In genomic region chr2:195202163-195202845, GRCh38 we compare ENCODE assay signal across 14 cellular contexts.
DNase-seq lines count a peak whose midpoint lies in the region; ATAC-seq and TF ChIP-seq lines count a peak whose summit lies in the region.
"Had no signal": no experiment of that assay in that cellular context is flagged by ENCODE, and none has a peak within 500 bp of the region (broad histone marks: within the 10 kb centered on the region; RNA-seq: fewer than 3 reads in every experiment).

No MANE protein-coding gene starts in this region.

- no peak overlapping the region for H2AFZ ChIP-seq in neural progenitor cell (replicated peaks)

- no peaks in the 10 kb centered on the region for H3K79me2 ChIP-seq in neural progenitor cell (ENCODE audit: low read depth)

- no peaks in the 10 kb centered on the region for H3K27me3 Mint-ChIP-seq in T-helper 17 cell
- H3K27me3 Mint-ChIP-seq in neural progenitor cell (ENCODE audit: insufficient read depth, low read depth), result no peaks in the 10 kb centered on the region
- H3K27me3 Mint-ChIP-seq: activated T-cell treated with anti-CD3 and anti-CD28 coated beads, Interleukin-2, amount 50 U/mL, for 24 hours; B cell had no signal

- H3K4me3 Mint-ChIP-seq in T-helper 17 cell (no peak overlapping the region), neural progenitor cell (no peak overlapping the region)
- H3K4me3 Mint-ChIP-seq: activated T-cell treated with anti-CD3 and anti-CD28 coated beads, Interleukin-2, amount 50 U/mL, for 24 hours; B cell had no signal

- H3K4me1 Mint-ChIP-seq in T-helper 17 cell (peaks cover 11% of the 10 kb centered on the region), neural progenitor cell (peaks cover 9% of the 10 kb centered on the region)
- H3K4me1 Mint-ChIP-seq: B cell had no signal

- no peak overlapping the region for H3K9ac ChIP-seq in neural progenitor cell

- H3K36me3 ChIP-seq in neural progenitor cell, result no peaks in the 10 kb centered on the region

- in situ Hi-C loops in Caki2 (cut with HindIII; ENCODE audit: low pct_unique_long_range_greater_than_20kb, low sequenced_read_pairs), result no loop called here

- no peaks in the 10 kb centered on the region for H3K9me3 Mint-ChIP-seq in neural progenitor cell
- H3K9me3 Mint-ChIP-seq: activated T-cell treated with anti-CD3 and anti-CD28 coated beads, Interleukin-2, amount 50 U/mL, for 24 hours had no signal

- H3K36me3 Mint-ChIP-seq in T-helper 17 cell (ENCODE audit: low read depth), result no peaks in the 10 kb centered on the region
- no peaks in the 10 kb centered on the region for H3K36me3 Mint-ChIP-seq in neural progenitor cell

- no peaks in the 10 kb centered on the region for H3K9me3 ChIP-seq in T-helper 17 cell (ENCODE audit: control insufficient read depth, low read length, poor library complexity, severe bottlenecking)
- no peaks in the 10 kb centered on the region for H3K9me3 ChIP-seq in neural progenitor cell (ENCODE audit: low read depth)

- H3K4me2 ChIP-seq in neural progenitor cell, result no peak overlapping the region

- H3K4me3 ChIP-seq in foreskin fibroblast (ENCODE audit: low read depth in 1 of 2, low read length in 2 of 2) (no peak overlapping the region), neural progenitor cell (no peak overlapping the region)

- H3K27me3 ChIP-seq in neural progenitor cell, result no peaks in the 10 kb centered on the region

- no peak for TF ChIP-seq CTCF in foreskin fibroblast (IDR thresholded peaks at IDR 0.05; ENCODE audit: low read depth, low read length)
- TF ChIP-seq CTCF in neural progenitor cell (IDR thresholded peaks at IDR 0.05), result no peak

- H3K27ac ChIP-seq in neural progenitor cell, result no peak overlapping the region
- H3K27ac ChIP-seq: HL-60 had no signal

- DNase-seq in Caki2 (ENCODE audit: low read depth) (peak; percentile 14), T-helper 17 cell (no peak), foreskin fibroblast (peak; percentile 1 to 16), neural progenitor cell (ENCODE audit: low spot score) (no peak), occipital lobe (lab: John Stamatoyannopoulos, UW) (no peak)
- DNase-seq: activated T-cell treated with anti-CD3 and anti-CD28 coated beads, Interleukin-2, amount 50 U/mL, for 24 hours; MV-4-11; NCI-H526 treated with DMSO at 0.1 percent for 48 hours had no signal

- no peaks in the 10 kb centered on the region for H3K4me1 ChIP-seq in neural progenitor cell

- H3F3A ChIP-seq in neural progenitor cell (ENCODE audit: low read depth), result no peaks in the 10 kb centered on the region

- H4K20me1 ChIP-seq in neural progenitor cell (ENCODE audit: low read depth), result no peaks in the 10 kb centered on the region

- H3K27ac Mint-ChIP-seq in T-helper 17 cell, result peak overlapping the region; percentile 0
- no peak overlapping the region for H3K27ac Mint-ChIP-seq in neural progenitor cell
- H3K27ac Mint-ChIP-seq: activated T-cell treated with anti-CD3 and anti-CD28 coated beads, Interleukin-2, amount 50 U/mL, for 24 hours; B cell had no signal

- ATAC-seq in HG03354 (IDR thresholded peaks at IDR 0.05; ENCODE audit: poor library complexity, severe bottlenecking, unreplicated experiment) (peak; percentile 62), T-helper 17 cell (peak; percentile 47), HG02884 (IDR thresholded peaks at IDR 0.05; ENCODE audit: unreplicated experiment) (no peak), HG03565 (IDR thresholded peaks at IDR 0.05; ENCODE audit: unreplicated experiment) (no peak)
- ATAC-seq: esophagus mucosa had no signal

Comparison
In these comparisons a context has a peak if more than half of its experiments do, and no peak if none do; other contexts are left out.
1. DNase-seq: peak in Caki2 (single experiment) and foreskin fibroblast (2 of 2); none in T-helper 17 cell (0 of 3), neural progenitor cell (single experiment) and occipital lobe (single experiment).
2. ATAC-seq: peak in HG03354 (single experiment) and T-helper 17 cell (single experiment); none in HG02884 (single experiment) and HG03565 (single experiment).